ENCODE assay signal across 1 cellular context in the genomic region with DNA sequence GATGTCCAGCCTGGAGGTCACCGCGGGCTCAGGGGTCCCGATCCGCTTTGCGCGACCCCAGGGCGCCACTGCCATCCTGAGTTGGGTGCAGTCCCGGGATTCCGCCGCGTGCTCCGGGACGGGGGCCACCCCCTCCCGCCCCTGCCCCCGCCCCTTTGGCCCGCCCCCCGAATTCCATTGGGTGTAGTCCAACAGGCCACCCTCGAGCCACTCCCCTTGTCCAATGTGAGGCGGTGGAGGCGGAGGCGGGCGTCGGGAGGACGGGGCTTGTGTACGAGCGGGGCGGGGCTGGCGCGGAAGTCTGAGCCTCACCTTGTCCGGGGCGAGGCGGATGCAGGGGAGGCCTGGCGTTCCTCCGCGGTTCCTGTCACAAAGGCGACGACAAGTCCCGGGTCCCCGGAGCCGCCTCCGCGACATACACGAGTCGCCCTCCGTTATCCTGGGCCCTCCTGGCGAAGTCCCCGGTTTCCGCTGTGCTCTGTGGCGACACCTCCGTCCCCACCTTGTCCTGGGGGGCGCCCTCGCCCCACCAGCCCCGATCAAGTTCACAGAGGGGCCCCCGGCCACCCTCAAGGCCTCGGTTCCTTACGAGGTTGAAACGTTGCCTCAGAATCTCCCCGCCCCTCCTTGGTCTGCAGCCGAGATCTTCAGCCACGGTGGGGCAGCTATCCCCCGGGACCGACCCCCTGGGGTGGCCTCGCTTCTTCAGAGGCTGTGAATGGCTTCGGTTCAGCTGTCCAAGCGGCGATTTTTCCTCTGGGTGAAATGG.
TF ChIP-seq lines count a peak whose summit lies in the region.

No MANE protein-coding gene starts in this region.

TF ChIP-seq in SK-N-SH, 30 proteins besides CTCF, POLR2A, EP300 and RAD21 (continued from another document):
- TF ChIP-seq, protein P1, sequence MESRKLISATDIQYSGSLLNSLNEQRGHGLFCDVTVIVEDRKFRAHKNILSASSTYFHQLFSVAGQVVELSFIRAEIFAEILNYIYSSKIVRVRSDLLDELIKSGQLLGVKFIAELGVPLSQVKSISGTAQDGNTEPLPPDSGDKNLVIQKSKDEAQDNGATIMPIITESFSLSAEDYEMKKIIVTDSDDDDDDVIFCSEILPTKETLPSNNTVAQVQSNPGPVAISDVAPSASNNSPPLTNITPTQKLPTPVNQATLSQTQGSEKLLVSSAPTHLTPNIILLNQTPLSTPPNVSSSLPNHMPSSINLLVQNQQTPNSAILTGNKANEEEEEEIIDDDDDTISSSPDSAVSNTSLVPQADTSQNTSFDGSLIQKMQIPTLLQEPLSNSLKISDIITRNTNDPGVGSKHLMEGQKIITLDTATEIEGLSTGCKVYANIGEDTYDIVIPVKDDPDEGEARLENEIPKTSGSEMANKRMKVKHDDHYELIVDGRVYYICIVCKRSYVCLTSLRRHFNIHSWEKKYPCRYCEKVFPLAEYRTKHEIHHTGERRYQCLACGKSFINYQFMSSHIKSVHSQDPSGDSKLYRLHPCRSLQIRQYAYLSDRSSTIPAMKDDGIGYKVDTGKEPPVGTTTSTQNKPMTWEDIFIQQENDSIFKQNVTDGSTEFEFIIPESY (IDR thresholded peaks at IDR 0.05; ENCODE audit: borderline replicate concordance, low read depth): no peak
- TF ChIP-seq CHD2 (IDR thresholded peaks at IDR 0.05; ENCODE audit: low read length, partially characterized antibody) (peak; percentile 8), MXI1 (IDR thresholded peaks at IDR 0.05; ENCODE audit: low read depth, low read length) (peak; percentile 81), USF2 (IDR thresholded peaks at IDR 0.05; ENCODE audit: borderline replicate concordance, low read depth, low read length) (no peak), FOXJ3 (CRISPR knock-in tag; IDR thresholded peaks at IDR 0.05) (no peak)
